18 cellular contexts compared by ENCODE assay signal in the genomic region with DNA sequence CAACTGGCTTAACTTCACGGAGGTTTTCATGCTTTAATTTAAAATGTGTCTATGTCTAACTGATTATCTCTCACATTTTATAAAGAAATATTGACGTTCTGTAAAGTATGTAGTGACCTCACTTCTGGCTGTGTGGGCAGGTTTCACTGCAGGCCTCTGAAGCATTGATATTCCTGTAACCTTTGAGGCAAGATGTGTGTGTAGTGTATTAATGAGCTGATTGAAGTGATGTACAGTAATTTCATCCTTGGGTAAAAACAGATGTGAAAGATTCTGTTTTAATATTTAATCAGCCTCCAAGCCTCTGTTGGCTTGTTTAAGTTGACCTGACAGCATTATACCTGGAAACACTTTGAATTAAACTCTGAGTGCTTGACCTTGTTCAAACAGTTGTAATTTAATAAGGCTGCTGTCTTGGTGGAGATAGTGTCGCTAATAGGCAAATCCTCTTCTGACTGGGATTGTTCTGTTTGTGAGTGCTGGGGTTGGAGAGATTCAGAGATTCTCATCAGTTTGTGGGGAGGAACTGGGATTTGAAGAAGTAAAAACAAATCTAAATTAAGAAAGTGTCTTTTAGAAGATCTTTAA.
DNase-seq lines count a peak whose midpoint lies in the region; ATAC-seq and TF ChIP-seq lines count a peak whose summit lies in the region.
"Had no signal": no experiment of that assay in that cellular context is flagged by ENCODE, and none has a peak within 500 bp of the region (broad histone marks: within the 10 kb centered on the region; RNA-seq: fewer than 3 reads in every experiment).

No MANE protein-coding gene starts in this region.

- 88 to 90% methylated on average over 1 to 3 of the region's 3 CpGs for WGBS in endodermal cell (ENCODE audit: insufficient coverage in 1 of 2, insufficient read length in 1 of 2), 2 experiments

- no peaks in the 10 kb centered on the region for H3K9me3 Mint-ChIP-seq in activated T-cell treated with anti-CD3 and anti-CD28 coated beads, Interleukin-2, amount 50 U/mL, for 72 hours
- H3K9me3 Mint-ChIP-seq in endodermal cell = no peaks in the 10 kb centered on the region

- no peak overlapping the region for H3K9ac ChIP-seq in endodermal cell (ENCODE audit: extremely low read depth, low read length, poor library complexity, severe bottlenecking)

- H3K4me1 Mint-ChIP-seq in activated T-cell treated with anti-CD3 and anti-CD28 coated beads, Interleukin-2, amount 50 U/mL, for 72 hours (ENCODE audit: low read depth) = peaks cover 54% of the 10 kb centered on the region
- H3K4me1 Mint-ChIP-seq in endodermal cell = peaks cover 25% of the 10 kb centered on the region

- H3K27ac ChIP-seq in endodermal cell (ENCODE audit: low read depth, low read length) = no peak overlapping the region
- H3K27ac ChIP-seq: epithelial cell of prostate, HL-60, ovary had no signal

- DNase-seq in activated T-cell treated with anti-CD3 and anti-CD28 coated beads, Interleukin-2, amount 50 U/mL, for 72 hours = no peak
- DNase-seq in activated T-cell treated with anti-CD3 and anti-CD28 coated beads, Interleukin-2, amount 50 U/mL, for 1 hour = no peak
- peak; percentile 4 for DNase-seq in NCI-H82 treated with DMSO at 0.1 percent for 48 hours (lab: John Stamatoyannopoulos, UW; ENCODE audit: unreplicated experiment)
- DNase-seq in endodermal cell = no peak
- no peak for DNase-seq in HuH-7 (ENCODE audit: low spot score)
- DNase-seq in dedifferentiated amniotic fluid mesenchymal stem cell (ENCODE audit: extremely low spot score) = no peak
- DNase-seq in erythroblast (lab: John Stamatoyannopoulos, UW) = no peak
- DNase-seq: amniotic stem cell, glutamatergic neuron, islet precursor cell, Kasumi-1, NCI-H187 treated with DMSO at 0.1 percent for 48 hours, ovary, small intestine had no signal

- no peak for ATAC-seq in activated T-cell treated with anti-CD3 and anti-CD28 coated beads, Interleukin-2, amount 50 U/mL, for 72 hours (replicated peaks in 1 of 2)
- no peak for ATAC-seq in HG02938 (IDR thresholded peaks at IDR 0.05; ENCODE audit: unreplicated experiment)

- no peak for TF ChIP-seq POLR2A in erythroblast (IDR thresholded peaks at IDR 0.05; ENCODE audit: low read length)

- H3K36me3 ChIP-seq in endodermal cell (ENCODE audit: control insufficient read depth, insufficient read depth, low read length) = no peaks in the 10 kb centered on the region
- H3K36me3 ChIP-seq: HAP-1, ovary had no signal

- peak overlapping the region; percentile 36 for H3K4me3 ChIP-seq in endodermal cell (ENCODE audit: low read length)
- H3K4me3 ChIP-seq: HAP-1, ovary had no signal

- TF ChIP-seq CTCF in endodermal cell (conservative IDR thresholded peaks at IDR 0.05) = no peak

- H3K9me3 ChIP-seq in endodermal cell (ENCODE audit: control insufficient read depth, low read length) = no peaks in the 10 kb centered on the region
- H3K9me3 ChIP-seq: HAP-1, ovary had no signal

- H3K4me1 ChIP-seq in endodermal cell (ENCODE audit: control insufficient read depth, insufficient read depth, low read length) = peaks cover 5% of the 10 kb centered on the region

- H3K4me3 Mint-ChIP-seq in activated T-cell treated with anti-CD3 and anti-CD28 coated beads, Interleukin-2, amount 50 U/mL, for 72 hours = peak overlapping the region; percentile 1 to 13
- no peak overlapping the region for H3K4me3 Mint-ChIP-seq in endodermal cell

- H3K27me3 Mint-ChIP-seq in activated T-cell treated with anti-CD3 and anti-CD28 coated beads, Interleukin-2, amount 50 U/mL, for 72 hours (ENCODE audit: low read depth) = no peaks in the 10 kb centered on the region
- H3K27me3 Mint-ChIP-seq in endodermal cell (ENCODE audit: insufficient read depth) = no peaks in the 10 kb centered on the region

- no peaks in the 10 kb centered on the region for H3K27me3 ChIP-seq in endodermal cell (ENCODE audit: control insufficient read depth, insufficient read depth, low read length, poor library complexity, severe bottlenecking)
- H3K27me3 ChIP-seq: ovary had no signal

- no peaks in the 10 kb centered on the region for H3K36me3 Mint-ChIP-seq in activated T-cell treated with anti-CD3 and anti-CD28 coated beads, Interleukin-2, amount 50 U/mL, for 72 hours (ENCODE audit: insufficient read depth in 2 of 2)
- H3K36me3 Mint-ChIP-seq in endodermal cell (ENCODE audit: low read depth) = no peaks in the 10 kb centered on the region

- peak overlapping the region; percentile 84 for H3K27ac Mint-ChIP-seq in activated T-cell treated with anti-CD3 and anti-CD28 coated beads, Interleukin-2, amount 50 U/mL, for 72 hours
- H3K27ac Mint-ChIP-seq in endodermal cell = peak overlapping the region; percentile 7
